10 cellular contexts compared by ENCODE assay signal in the genomic region with DNA sequence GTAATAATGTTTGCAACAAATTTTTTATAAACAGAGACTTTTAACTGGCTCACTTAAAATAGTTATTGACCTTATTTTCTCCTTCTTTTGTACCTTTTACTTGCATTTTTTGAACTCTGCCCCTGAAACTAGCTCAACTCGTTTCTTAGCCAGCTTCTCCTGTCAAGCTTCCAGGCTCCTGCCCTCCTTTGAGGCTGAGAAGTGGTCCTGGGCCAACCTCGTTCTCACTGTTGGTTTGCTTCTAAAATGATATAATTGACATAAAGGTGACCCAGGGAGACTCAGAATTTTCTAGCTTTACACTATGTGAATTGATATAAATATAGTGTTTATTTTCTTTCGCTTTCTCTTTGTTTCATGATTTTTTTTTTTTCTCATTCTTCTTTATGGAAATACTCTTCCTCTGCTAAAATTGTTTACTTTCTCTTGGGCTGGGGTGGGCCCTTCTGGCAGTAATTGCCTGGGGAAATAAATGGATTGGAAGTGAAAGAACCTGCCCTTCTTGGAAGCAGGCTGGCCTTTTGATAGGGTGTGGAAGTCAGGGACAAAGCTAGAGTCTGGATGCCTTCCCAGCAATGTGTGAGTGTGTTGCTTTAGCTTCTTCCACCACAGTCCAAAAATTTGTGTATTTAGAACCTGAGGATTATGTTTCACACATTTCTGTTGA. TPM values are rescaled to one million over a fixed set of nuclear protein-coding genes. Genes with fewer than 3 reads are reported as not detected.
DNase-seq lines count a peak whose midpoint lies in the region; ATAC-seq and TF ChIP-seq lines count a peak whose summit lies in the region.
"Had no signal": no experiment of that assay in that cellular context is flagged by ENCODE, and none has a peak within 500 bp of the region (broad histone marks: within the 10 kb centered on the region; RNA-seq: fewer than 3 reads in every experiment).

No MANE protein-coding gene starts in this region.

- H3K9me3 ChIP-seq in RWPE2 (ENCODE audit: severe bottlenecking): no peaks in the 10 kb centered on the region

- ATAC-seq in RWPE2 (ENCODE audit: low read depth) (peak; percentile 51; the same call in 1 of the 3 replicates), foreskin keratinocyte (peak; percentile 24), HG03039 (IDR thresholded peaks at IDR 0.05; ENCODE audit: unreplicated experiment) (no peak)
- no peak for ATAC-seq in naive thymus-derived CD8-positive, alpha-beta T cell
- ATAC-seq: GM12878, K562 had no signal

- peaks cover 0 to 14% (median 11%) of the 10 kb centered on the region in 3 donors for H3K36me3 Mint-ChIP-seq in naive thymus-derived CD8-positive, alpha-beta T cell

- H3K27me3 Mint-ChIP-seq in naive thymus-derived CD8-positive, alpha-beta T cell: no peaks in the 10 kb centered on the region

- H3K4me1 ChIP-seq in RWPE2 (ENCODE audit: insufficient read depth, poor library complexity, severe bottlenecking) (peaks cover 27% of the 10 kb centered on the region), foreskin keratinocyte (peaks cover 31% of the 10 kb centered on the region)

- H3K27me3 ChIP-seq in RWPE2 (ENCODE audit: insufficient read depth, poor library complexity, severe bottlenecking): no peaks in the 10 kb centered on the region
- no peaks in the 10 kb centered on the region for H3K27me3 ChIP-seq in foreskin keratinocyte

- H3K4me3 Mint-ChIP-seq in naive thymus-derived CD8-positive, alpha-beta T cell: no peak overlapping the region

- DNase-seq in GM03348 (ENCODE audit: low spot score): peak; percentile 56
- no peak for DNase-seq in RWPE2 (ENCODE audit: low spot score)
- no peak for DNase-seq in foreskin keratinocyte
- peak; percentile 69 for DNase-seq in pons (ENCODE audit: low spot score)
- no peak for DNase-seq in activated CD4-positive, CD25-positive, alpha-beta regulatory T cell treated with anti-CD3 and anti-CD28 coated beads, Interleukin-2, amount 50 U/mL, for 72 hours
- DNase-seq in HuH-7 (ENCODE audit: low spot score): no peak
- no peak for DNase-seq in naive thymus-derived CD8-positive, alpha-beta T cell

- H3K36me3 ChIP-seq in RWPE2 (ENCODE audit: low read depth): 0 out of 2 replicates have a peak, but pooled peaks cover 5% of the 10 kb centered on the region

- H3K27ac Mint-ChIP-seq in naive thymus-derived CD8-positive, alpha-beta T cell: peak overlapping the region in 1 of 10 donors; percentile 15

- H3K9me3 Mint-ChIP-seq in naive thymus-derived CD8-positive, alpha-beta T cell: no peaks in the 10 kb centered on the region

- TF ChIP-seq CTCF in RWPE2 (IDR thresholded peaks at IDR 0.05; ENCODE audit: poor library complexity, severe bottlenecking) (no peak), foreskin keratinocyte (conservative IDR thresholded peaks at IDR 0.05) (no peak)

- POLR2A ChIA-PET in naive thymus-derived CD8-positive, alpha-beta T cell (lab: Charles Lee): interaction anchor here (0.7 kb wide), 1 partner anchor 833 kb away, joined by 3 read pairs; no protein-coding TSS in a partner anchor

- H3K27ac ChIP-seq in RWPE2 (ENCODE audit: poor library complexity, severe bottlenecking) (peak overlapping the region; percentile 14), foreskin keratinocyte (peak overlapping the region; percentile 55)

- H3K4me1 Mint-ChIP-seq in naive thymus-derived CD8-positive, alpha-beta T cell: peaks cover 27 to 51% (median 39%) of the 10 kb centered on the region in 4 donors

- H3K4me3 ChIP-seq in RWPE2 (ENCODE audit: severe bottlenecking): no peak overlapping the region
- H3K4me3 ChIP-seq: GM12878, K562 had no signal

RNA-seq across cellular contexts. Expression of a gene that starts 30.7 kb away (rescaled TPM):
- total RNA-seq in foreskin keratinocyte: 55.8 and 66.5 TPM in 2 replicates
- 7.4 and 11.6 TPM in 2 replicates for polyA plus RNA-seq in foreskin keratinocyte
- 10 to 100 TPM in 1 of 2 experiments, 1 to 10 TPM in 1; 7.3 to 10.2 TPM for total RNA-seq in naive thymus-derived CD8-positive, alpha-beta T cell
- 1 to 10 TPM; 3.0 to 4.0 (median 3.9) TPM for polyA plus RNA-seq in naive thymus-derived CD8-positive, alpha-beta T cell

Comparison
In these comparisons a context has a peak if more than half of its experiments do, and no peak if none do; other contexts are left out.
1. DNase-seq: peak in GM03348 (single experiment) and pons (single experiment); none in RWPE2 (single experiment), foreskin keratinocyte (0 of 2), activated CD4-positive, CD25-positive, alpha-beta regulatory T cell treated with anti-CD3 and anti-CD28 coated beads, Interleukin-2, amount 50 U/mL, for 72 hours (single experiment), HuH-7 (single experiment) and naive thymus-derived CD8-positive, alpha-beta T cell (0 of 10).
2. ATAC-seq: peak in RWPE2 (single experiment) and foreskin keratinocyte (single experiment); none in HG03039 (single experiment) and naive thymus-derived CD8-positive, alpha-beta T cell (0 of 2).